ENCODE assay signal across 25 cellular contexts in genomic region chr6:1652842-1653241, GRCh38.
"Had no signal": no experiment of that assay in that cellular context is flagged by ENCODE, and none has a peak within 500 bp of the region (broad histone marks: within the 10 kb centered on the region; RNA-seq: fewer than 3 reads in every experiment).

No MANE protein-coding gene starts in this region.

- H3K4me1 Mint-ChIP-seq: endodermal cell had no signal

- H3K27ac Mint-ChIP-seq: dendritic cell treated with granulocyte-macrophage colony-stimulating factor and Interleukin-4, amounts not matched to agents 40 ng/mL and 50 ng/mL, for 4 days; effector memory CD8-positive, alpha-beta T cell; endodermal cell; mesothelial cell of epicardium; naive B cell had no signal

- H3K4me3 Mint-ChIP-seq: dendritic cell treated with granulocyte-macrophage colony-stimulating factor and Interleukin-4, amounts not matched to agents 40 ng/mL and 50 ng/mL, for 4 days; effector memory CD8-positive, alpha-beta T cell; endodermal cell; mesothelial cell of epicardium; naive B cell had no signal

- H3K4me1 ChIP-seq: colonic mucosa, esophagus squamous epithelium, gastrocnemius medialis, heart right ventricle, left lung, lower lobe of right lung had no signal

- ATAC-seq: effector memory CD8-positive, alpha-beta T cell; esophagus mucosa; gastrocnemius medialis; heart right ventricle; left cardiac atrium; left lung; left ventricle myocardium superior; lower lobe of right lung; mucosa of descending colon had no signal

- H3K27me3 ChIP-seq: colonic mucosa, esophagus squamous epithelium, gastrocnemius medialis, heart right ventricle, left lung had no signal

- H3K9me3 ChIP-seq: colonic mucosa, esophagus squamous epithelium, gastrocnemius medialis, heart right ventricle, left lung, lower lobe of right lung, mucosa of descending colon had no signal

- H3K9me3 Mint-ChIP-seq: dendritic cell treated with granulocyte-macrophage colony-stimulating factor and Interleukin-4, amounts not matched to agents 40 ng/mL and 50 ng/mL, for 4 days; effector memory CD8-positive, alpha-beta T cell; endodermal cell; mesothelial cell of epicardium; naive B cell had no signal

- H3K36me3 ChIP-seq: colonic mucosa, esophagus squamous epithelium, gastrocnemius medialis, heart right ventricle, left lung, lower lobe of right lung had no signal

- H3K27ac ChIP-seq: colonic mucosa, epithelial cell of prostate, esophagus squamous epithelium, gastrocnemius medialis, heart right ventricle, left lung, lower lobe of right lung had no signal

- H3K4me3 ChIP-seq: colonic mucosa, esophagus squamous epithelium, gastrocnemius medialis, heart right ventricle, left lung, lower lobe of right lung, mucosa of descending colon had no signal

- H3K27me3 Mint-ChIP-seq: effector memory CD8-positive, alpha-beta T cell had no signal

- DNase-seq: colonic mucosa; cortex of kidney; effector CD8-positive, alpha-beta T cell; effector memory CD8-positive, alpha-beta T cell; endodermal cell; erythroblast; esophagus squamous epithelium; foreskin fibroblast; foreskin melanocyte; gastrocnemius medialis; glutamatergic neuron; head of caudate nucleus; heart right ventricle; hippocampal formation; left cardiac atrium; left lung; left ventricle myocardium superior; lower lobe of right lung; mesenchymal stem cell; mucosa of descending colon; naive B cell had no signal
